ENCODE assay signal across 8 cellular contexts in the genomic region with DNA sequence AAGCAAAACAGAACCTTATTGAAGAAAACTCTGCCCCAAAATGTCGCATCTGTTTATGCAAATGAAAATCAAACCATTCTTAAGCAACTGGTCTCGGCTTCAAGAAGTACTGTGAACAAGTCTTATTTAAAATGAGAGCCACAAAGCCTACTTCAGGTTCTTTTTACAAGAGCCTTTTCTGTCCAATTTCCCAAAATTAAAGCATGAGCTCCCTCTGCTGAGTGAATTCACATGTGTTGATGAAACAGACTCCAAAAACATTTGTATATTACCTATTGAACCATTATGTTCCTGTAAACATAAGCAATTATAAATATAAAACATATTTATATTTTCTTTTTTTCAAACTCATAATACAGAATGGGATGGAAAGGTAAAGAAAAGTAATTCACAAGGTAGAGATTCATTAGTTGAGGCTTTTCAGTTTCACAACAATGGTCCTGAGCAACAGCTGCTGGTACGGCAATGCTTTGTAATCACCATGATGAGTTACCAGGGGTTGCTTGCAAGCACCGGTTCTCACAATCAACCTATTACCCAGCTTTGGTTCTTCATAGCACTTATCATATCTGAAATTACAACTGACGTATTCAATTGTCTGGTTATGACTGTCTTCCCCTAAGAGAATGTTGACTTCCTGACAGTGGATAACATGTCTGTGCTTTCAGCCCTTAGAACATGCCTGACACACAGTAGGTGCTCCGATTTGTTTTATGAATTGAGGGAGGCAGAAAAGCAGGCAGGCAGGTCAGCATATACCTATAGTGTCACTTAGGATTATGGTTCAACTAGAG.
A peak's percentile ranks its signal among the peaks of the same experiment; 100 is the strongest.
DNase-seq lines count a peak whose midpoint lies in the region; ATAC-seq, FAIRE-seq and TF ChIP-seq lines count a peak whose summit lies in the region.

No MANE protein-coding gene starts in this region.

- no peaks in the 10 kb centered on the region for H3K36me3 ChIP-seq in liver (ENCODE audit: control insufficient read depth in 4 of 4, insufficient read depth in 3 of 4, low read depth in 1 of 4, low read length in 3 of 4)

- H3K27me3 ChIP-seq in liver (ENCODE audit: control insufficient read depth in 4 of 4, insufficient read depth in 4 of 4, low read length in 3 of 4), result no peaks in the 10 kb centered on the region

- no peaks in the 10 kb centered on the region for H3K9me3 ChIP-seq in liver (ENCODE audit: control insufficient read depth in 4 of 4, low read length in 3 of 4)

- H3K4me1 ChIP-seq in liver (ENCODE audit: control insufficient read depth in 4 of 4, insufficient read depth in 4 of 4, low read length in 3 of 4), result peaks cover 0 to 16% (median 10%) of the 10 kb centered on the region in 4 donors

- H3K9ac ChIP-seq in liver (ENCODE audit: low read depth in 1 of 2, low read length in 2 of 2), result no peak overlapping the region

- no peak overlapping the region for H3K4me3 ChIP-seq in liver (ENCODE audit: low read depth in 1 of 3, low read length in 3 of 3)

- peak; percentile 84 to 87 for TF ChIP-seq RAD21 in liver (IDR thresholded peaks at IDR 0.05)

- FAIRE-seq in HTR-8/SVneo (lab: Jason Lieb, UNC), result no peak

- peak; percentile 55 for TF ChIP-seq CTCF in liver (IDR thresholded peaks at IDR 0.05; ENCODE audit: low read depth, low read length, missing input control)

- H3K27ac ChIP-seq in caudate nucleus (ENCODE audit: low read depth, low read length), result peak overlapping the region; percentile 60
- peak overlapping the region; percentile 24 to 68 for H3K27ac ChIP-seq in liver (ENCODE audit: low read depth in 1 of 2, low read length in 2 of 2)

- 35% methylated on average over 6 of the region's 6 CpGs for WGBS in liver

- no peak for ATAC-seq in GM21717 (IDR thresholded peaks at IDR 0.05; ENCODE audit: unreplicated experiment)

- peak; percentile 33 for DNase-seq in NCI-H510A treated with DMSO at 0.1 percent for 48 hours (lab: John Stamatoyannopoulos, UW)
- no peak for DNase-seq in NCI-H510A (lab: John Stamatoyannopoulos, UW)
- peak; percentile 38 for DNase-seq in HTR-8/SVneo (ENCODE audit: insufficient read length, low spot score)
- DNase-seq in RKO (ENCODE audit: low spot score), result peak; percentile 77
- DNase-seq in caudate nucleus (lab: John Stamatoyannopoulos, UW), result peak in 9 of 61 donors; percentile 1 to 52 (median 10)
- no peak for DNase-seq in UCSD-AML1 (lab: John Stamatoyannopoulos, UW; ENCODE audit: unreplicated experiment)

TF ChIP-seq in liver, 16 proteins besides CTCF, POLR2A, EP300 and RAD21:
- no peak for TF ChIP-seq JUND (IDR thresholded peaks at IDR 0.05)
- TF ChIP-seq SP1 (IDR thresholded peaks at IDR 0.05), result no peak
- no peak for TF ChIP-seq NR2F2 (IDR thresholded peaks at IDR 0.05)
- no peak for TF ChIP-seq RXRA (IDR thresholded peaks at IDR 0.05)
- TF ChIP-seq GABPA (IDR thresholded peaks at IDR 0.05 in 1 of 2, conservative IDR thresholded peaks at IDR 0.05 in 1 of 2), result no peak
- TF ChIP-seq REST (IDR thresholded peaks at IDR 0.05), result no peak
- TF ChIP-seq HNF4A (conservative IDR thresholded peaks at IDR 0.05), result no peak
- TF ChIP-seq MAX (IDR thresholded peaks at IDR 0.05), result no peak
- no peak for TF ChIP-seq HNF4G (IDR thresholded peaks at IDR 0.05)
- no peak for TF ChIP-seq TAF1 (conservative IDR thresholded peaks at IDR 0.05)
- no peak for TF ChIP-seq FOXA2 (IDR thresholded peaks at IDR 0.05)
- TF ChIP-seq FOXA1 (IDR thresholded peaks at IDR 0.05), result no peak
- TF ChIP-seq, protein P1, sequence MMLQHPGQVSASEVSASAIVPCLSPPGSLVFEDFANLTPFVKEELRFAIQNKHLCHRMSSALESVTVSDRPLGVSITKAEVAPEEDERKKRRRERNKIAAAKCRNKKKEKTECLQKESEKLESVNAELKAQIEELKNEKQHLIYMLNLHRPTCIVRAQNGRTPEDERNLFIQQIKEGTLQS (IDR thresholded peaks at IDR 0.05), result no peak
- TF ChIP-seq ZBTB33 (IDR thresholded peaks at IDR 0.05), result no peak
- no peak for TF ChIP-seq EGR1 (IDR thresholded peaks at IDR 0.05; ENCODE audit: low read depth in 2 of 2)

Comparison
In these comparisons a context has a peak if more than half of its experiments do, and no peak if none do; other contexts are left out.
1. DNase-seq: peak in NCI-H510A treated with DMSO at 0.1 percent for 48 hours (single experiment), HTR-8/SVneo (single experiment) and RKO (single experiment); none in NCI-H510A (single experiment) and UCSD-AML1 (single experiment).